In the genomic region with DNA sequence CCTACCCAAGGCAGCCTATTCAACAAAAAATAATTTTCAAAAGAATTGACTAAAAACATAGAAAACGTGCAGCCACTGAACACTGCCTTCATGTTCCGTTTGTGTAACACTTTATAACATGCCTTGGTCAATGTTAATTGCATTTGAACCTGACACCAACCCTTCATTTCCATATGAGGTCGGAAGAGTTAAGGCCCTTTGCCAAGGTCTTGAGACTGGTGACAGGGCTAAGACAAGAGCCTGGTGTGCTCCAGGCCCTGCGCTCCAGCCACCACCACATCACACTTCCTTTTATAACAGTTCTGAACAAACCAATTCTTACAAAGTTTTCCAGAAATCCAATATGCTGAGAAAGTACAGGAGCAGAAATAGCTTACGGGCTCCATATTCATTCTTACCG, we compare ENCODE assay signal across 14 cellular contexts. TPM values are rescaled to one million over a fixed set of nuclear protein-coding genes. Genes with fewer than 3 reads are reported as not detected.
"Had no signal": no experiment of that assay in that cellular context is flagged by ENCODE, and none has a peak within 500 bp of the region (broad histone marks: within the 10 kb centered on the region; RNA-seq: fewer than 3 reads in every experiment).

No MANE protein-coding gene starts in this region.

- H3K4me3 Mint-ChIP-seq: activated CD4-positive, alpha-beta memory T cell treated with anti-CD3 and anti-CD28 coated beads, Interleukin-2, amount 10 ng/mL, durations not matched to agents 7 days and 5 days; immature natural killer cell; natural killer cell treated with Interleukin-12 subunit alpha and Interleukin-12 subunit beta and Interleukin-15 and Interleukin-18, amount 100 ng/mL, for 72 hours had no signal

- H3K9me3 ChIP-seq: esophagus squamous epithelium, sigmoid colon, testis had no signal

- DNase-seq: activated CD4-positive, alpha-beta memory T cell treated with anti-CD3 and anti-CD28 coated beads, Interleukin-2, amount 10 ng/mL, durations not matched to agents 7 days and 5 days; activated CD4-positive, alpha-beta T cell treated with anti-CD3 and anti-CD28 coated beads for 1 hour; activated naive CD4-positive, alpha-beta T cell; esophagus squamous epithelium; glutamatergic neuron; immature natural killer cell; mammary epithelial cell; sigmoid colon; stimulated activated naive CD4-positive, alpha-beta T cell treated with Interleukin-2 at 50 U/mL for 16 hours; T1000; testis had no signal

- H3K4me3 ChIP-seq: esophagus squamous epithelium, sigmoid colon, testis had no signal

- ATAC-seq: natural killer cell treated with Interleukin-12 subunit alpha and Interleukin-12 subunit beta and Interleukin-15 and Interleukin-18, amount 100 ng/mL, for 72 hours had no signal

- H3K27ac Mint-ChIP-seq: activated CD4-positive, alpha-beta memory T cell treated with anti-CD3 and anti-CD28 coated beads, Interleukin-2, amount 10 ng/mL, durations not matched to agents 7 days and 5 days; natural killer cell treated with Interleukin-12 subunit alpha and Interleukin-12 subunit beta and Interleukin-15 and Interleukin-18, amount 100 ng/mL, for 72 hours had no signal

- H3K9me3 Mint-ChIP-seq: activated CD4-positive, alpha-beta memory T cell treated with anti-CD3 and anti-CD28 coated beads, Interleukin-2, amount 10 ng/mL, durations not matched to agents 7 days and 5 days; immature natural killer cell; natural killer cell treated with Interleukin-12 subunit alpha and Interleukin-12 subunit beta and Interleukin-15 and Interleukin-18, amount 100 ng/mL, for 72 hours had no signal

- H3K27me3 ChIP-seq: esophagus squamous epithelium, sigmoid colon, testis had no signal

- H3K27me3 Mint-ChIP-seq: activated CD4-positive, alpha-beta memory T cell treated with anti-CD3 and anti-CD28 coated beads, Interleukin-2, amount 10 ng/mL, durations not matched to agents 7 days and 5 days; natural killer cell treated with Interleukin-12 subunit alpha and Interleukin-12 subunit beta and Interleukin-15 and Interleukin-18, amount 100 ng/mL, for 72 hours had no signal

- H3K27ac ChIP-seq: testis had no signal

RNA-seq across cellular contexts. Expression of gene MT4, which starts 49.2 kb away (rescaled TPM):
- total RNA-seq: activated CD4-positive, alpha-beta memory T cell treated with anti-CD3 and anti-CD28 coated beads, Interleukin-2, amount 10 ng/mL, durations not matched to agents 7 days and 5 days; esophagus squamous epithelium; mammary epithelial cell; natural killer cell treated with Interleukin-12 subunit alpha and Interleukin-12 subunit beta and Interleukin-15 and Interleukin-18, amount 100 ng/mL, for 72 hours; omental fat pad; pulmonary artery endothelial cell; sigmoid colon; testis had no signal
- polyA plus RNA-seq: immature natural killer cell, mammary epithelial cell, sigmoid colon had no signal
